In the genomic region with DNA sequence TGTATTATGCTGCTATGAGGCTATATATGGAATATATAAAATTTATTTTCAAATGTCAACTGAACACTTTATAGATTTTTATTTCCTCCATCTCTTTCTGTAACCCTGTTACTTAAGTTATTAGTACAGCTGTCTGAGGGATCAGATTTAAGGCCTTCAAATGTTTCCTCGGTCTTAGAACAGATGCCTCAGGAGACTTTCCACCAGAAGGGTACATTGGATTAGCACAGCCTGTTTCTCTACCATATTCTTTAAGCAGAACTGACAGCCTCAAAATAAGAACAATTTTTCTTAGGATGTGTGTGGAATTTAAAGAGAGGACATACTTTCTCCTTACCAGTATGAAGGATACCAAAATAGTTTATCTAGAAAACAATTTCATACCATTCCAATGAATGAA, we compare ENCODE assay signal across 29 cellular contexts. TPM values are rescaled to one million over a fixed set of nuclear protein-coding genes. Genes with fewer than 3 reads are reported as not detected.
"Had no signal": no experiment of that assay in that cellular context is flagged by ENCODE, and none has a peak within 500 bp of the region (broad histone marks: within the 10 kb centered on the region; RNA-seq: fewer than 3 reads in every experiment).

No MANE protein-coding gene starts in this region.

- ATAC-seq: activated CD8-positive, alpha-beta T cell treated with anti-CD3 and anti-CD28 coated beads, Interleukin-2, amount 10 ng/mL, durations not matched to agents 7 days and 5 days; activated naive CD8-positive, alpha-beta T cell treated with anti-CD3 and anti-CD28 coated beads, Interleukin-2, amount 50 U/mL, for 24 hours had no signal

- H3K36me3 ChIP-seq: brain microvascular endothelial cell had no signal

- H3K27me3 ChIP-seq: brain microvascular endothelial cell had no signal

- DNase-seq: activated CD4-positive, alpha-beta T cell treated with anti-CD3 and anti-CD28 coated beads, Interleukin-2, amount 10 ng/mL, durations not matched to agents 24 days and 14 days; activated CD4-positive, alpha-beta T cell treated with anti-CD3 and anti-CD28 coated beads, Interleukin-2, amount 50 U/mL, for 4 hours; activated CD8-positive, alpha-beta T cell treated with anti-CD3 and anti-CD28 coated beads, Interleukin-2, amount 10 ng/mL, durations not matched to agents 7 days and 5 days; activated naive CD4-positive, alpha-beta T cell treated with anti-CD3 and anti-CD28 coated beads, Interleukin-2, amount 10 ng/mL, durations not matched to agents 7 days and 5 days; activated naive CD8-positive, alpha-beta T cell treated with anti-CD3 and anti-CD28 coated beads, Interleukin-2, amount 50 U/mL, for 24 hours; activated T-cell treated with anti-CD3 and anti-CD28 coated beads, Interleukin-2, amount 50 U/mL, for 24 hours; amniotic stem cell; aorta; brain microvascular endothelial cell; central memory CD4-positive, alpha-beta T cell; Karpas-422; KBM-7; MM.1S; NCI-H1092 treated with DMSO at 0.1 percent for 48 hours; NCI-H1417; NCI-H146; NCI-H1930; NCI-H2081 treated with DMSO at 0.1 percent for 48 hours; NCI-H510A; NCI-H69; NK-92 treated with Interleukin-12 subunit alpha and Interleukin-12 subunit beta, amount 100 ng/mL, for 24 hours; Right ventricle myocardium superior had no signal

- H3K4me3 ChIP-seq: SK-N-MC had no signal

- H3K4me3 Mint-ChIP-seq: activated CD4-positive, alpha-beta T cell treated with anti-CD3 and anti-CD28 coated beads, Interleukin-2, amount 10 ng/mL, durations not matched to agents 24 days and 14 days; activated CD8-positive, alpha-beta T cell treated with anti-CD3 and anti-CD28 coated beads, Interleukin-2, amount 10 ng/mL, durations not matched to agents 7 days and 5 days; activated naive CD4-positive, alpha-beta T cell treated with anti-CD3 and anti-CD28 coated beads, Interleukin-2, amount 10 ng/mL, durations not matched to agents 7 days and 5 days; activated naive CD8-positive, alpha-beta T cell; activated naive CD8-positive, alpha-beta T cell treated with anti-CD3 and anti-CD28 coated beads, Interleukin-2, amount 50 U/mL, for 24 hours; activated T-cell treated with anti-CD3 and anti-CD28 coated beads, Interleukin-2, amount 50 U/mL, for 24 hours; activated T-helper 1 cell treated with anti-CD3 and anti-CD28 coated beads, Interleukin-12 subunit alpha, Interleukin-12 subunit beta, Interleukin-2, Interleukin-4 antibody, amounts not matched to agents 30 ng/mL and 10 ng/mL and 1 ng/mL, durations not matched to agents 14 hours and 24 hours and 36 hours; IgD-negative memory B cell; T-helper 1 cell treated with Interleukin-12 subunit alpha and Interleukin-12 subunit beta and Interleukin-4 antibody, amounts not matched to agents 30 μg/mL and 1 μg/mL, for 36 hours; T-helper 2 cell treated with Interferon-gamma antibody and Interleukin-4, amounts not matched to agents 5 μg/mL and 100 μg/mL, for 36 hours had no signal

- H3K27ac ChIP-seq: brain microvascular endothelial cell, SK-N-MC had no signal

- H3K9me3 Mint-ChIP-seq: activated T-helper 1 cell treated with anti-CD3 and anti-CD28 coated beads, Interleukin-12 subunit alpha, Interleukin-12 subunit beta, Interleukin-2, Interleukin-4 antibody, amounts not matched to agents 30 ng/mL and 10 ng/mL and 1 ng/mL, durations not matched to agents 14 hours and 24 hours and 36 hours had no signal

- H3K36me3 Mint-ChIP-seq: activated naive CD4-positive, alpha-beta T cell treated with anti-CD3 and anti-CD28 coated beads, Interleukin-2, amount 10 ng/mL, durations not matched to agents 7 days and 5 days; activated naive CD8-positive, alpha-beta T cell; IgD-negative memory B cell had no signal

- H3K27ac Mint-ChIP-seq: activated CD4-positive, alpha-beta T cell treated with anti-CD3 and anti-CD28 coated beads, Interleukin-2, amount 10 ng/mL, durations not matched to agents 24 days and 14 days; activated CD8-positive, alpha-beta T cell treated with anti-CD3 and anti-CD28 coated beads, Interleukin-2, amount 10 ng/mL, durations not matched to agents 7 days and 5 days; activated naive CD4-positive, alpha-beta T cell treated with anti-CD3 and anti-CD28 coated beads, Interleukin-2, amount 10 ng/mL, durations not matched to agents 7 days and 5 days; activated naive CD8-positive, alpha-beta T cell; activated naive CD8-positive, alpha-beta T cell treated with anti-CD3 and anti-CD28 coated beads, Interleukin-2, amount 50 U/mL, for 24 hours; activated T-cell treated with anti-CD3 and anti-CD28 coated beads, Interleukin-2, amount 50 U/mL, for 24 hours; activated T-helper 1 cell treated with anti-CD3 and anti-CD28 coated beads, Interleukin-12 subunit alpha, Interleukin-12 subunit beta, Interleukin-2, Interleukin-4 antibody, amounts not matched to agents 30 ng/mL and 10 ng/mL and 1 ng/mL, durations not matched to agents 14 hours and 24 hours and 36 hours; IgD-negative memory B cell; T-helper 1 cell treated with Interleukin-12 subunit alpha and Interleukin-12 subunit beta and Interleukin-4 antibody, amounts not matched to agents 30 μg/mL and 1 μg/mL, for 36 hours; T-helper 2 cell treated with Interferon-gamma antibody and Interleukin-4, amounts not matched to agents 5 μg/mL and 100 μg/mL, for 36 hours had no signal

- H3K4me1 Mint-ChIP-seq: activated CD4-positive, alpha-beta T cell treated with anti-CD3 and anti-CD28 coated beads, Interleukin-2, amount 10 ng/mL, durations not matched to agents 24 days and 14 days; activated naive CD4-positive, alpha-beta T cell treated with anti-CD3 and anti-CD28 coated beads, Interleukin-2, amount 10 ng/mL, durations not matched to agents 7 days and 5 days; activated naive CD8-positive, alpha-beta T cell treated with anti-CD3 and anti-CD28 coated beads, Interleukin-2, amount 50 U/mL, for 24 hours; IgD-negative memory B cell had no signal

- H3K27me3 Mint-ChIP-seq: activated CD4-positive, alpha-beta T cell treated with anti-CD3 and anti-CD28 coated beads, Interleukin-2, amount 10 ng/mL, durations not matched to agents 24 days and 14 days; activated naive CD4-positive, alpha-beta T cell treated with anti-CD3 and anti-CD28 coated beads, Interleukin-2, amount 10 ng/mL, durations not matched to agents 7 days and 5 days; activated naive CD8-positive, alpha-beta T cell; activated naive CD8-positive, alpha-beta T cell treated with anti-CD3 and anti-CD28 coated beads, Interleukin-2, amount 50 U/mL, for 24 hours; activated T-cell treated with anti-CD3 and anti-CD28 coated beads, Interleukin-2, amount 50 U/mL, for 24 hours; IgD-negative memory B cell had no signal

RNA-seq across cellular contexts. Expression of gene HGF, which starts 53.0 kb away (rescaled TPM):
- total RNA-seq: activated CD4-positive, alpha-beta T cell treated with anti-CD3 and anti-CD28 coated beads, Interleukin-2, amount 10 ng/mL, durations not matched to agents 24 days and 14 days; activated CD8-positive, alpha-beta T cell treated with anti-CD3 and anti-CD28 coated beads, Interleukin-2, amount 10 ng/mL, durations not matched to agents 7 days and 5 days; activated T-helper 1 cell treated with anti-CD3 and anti-CD28 coated beads, Interleukin-12 subunit alpha, Interleukin-12 subunit beta, Interleukin-2, Interleukin-4 antibody, amounts not matched to agents 30 ng/mL and 10 ng/mL and 1 ng/mL, durations not matched to agents 14 hours and 24 hours and 36 hours; OCI-LY7 had no signal
- polyA plus RNA-seq: IgD-negative memory B cell had no signal
